In genomic region chr9:130054428-130054786, GRCh38 we compare ENCODE assay signal across 8 cellular contexts. TPM values are rescaled to one million over a fixed set of nuclear protein-coding genes. Genes with fewer than 3 reads are reported as not detected.
A peak's percentile ranks its signal among the peaks of the same experiment; 100 is the strongest.
DNase-seq lines count a peak whose midpoint lies in the region; ATAC-seq, FAIRE-seq and TF ChIP-seq lines count a peak whose summit lies in the region.

No MANE protein-coding gene starts in this region.

- peak overlapping the region; percentile 89; the same call in 1 of the 2 replicates for H2AFZ ChIP-seq in SK-N-SH (ENCODE audit: low read depth)

- CTCF ChIA-PET in SK-N-SH (lab: Yijun Ruan, JAX): interaction anchor here (1.4 to 2.2 kb wide), 3 partner anchors 10 to 169 kb away, joined by 3 to 8 read pairs (median 7); partner anchors contain the start of gene FNBP1

- peaks cover 32% of the 10 kb centered on the region for H3F3A ChIP-seq in SK-N-SH (replicated peaks; ENCODE audit: insufficient read depth)

- TF ChIP-seq CTCF in SK-N-SH (IDR thresholded peaks at IDR 0.05) (no peak), adrenal gland (IDR thresholded peaks at IDR 0.05) (no peak), kidney (IDR thresholded peaks at IDR 0.05; ENCODE audit: borderline replicate concordance, extremely low read depth, insufficient read depth) (no peak), testis (IDR thresholded peaks at IDR 0.05) (no peak)

- H3K27me3 ChIP-seq in SK-N-SH (ENCODE audit: insufficient read depth) (no peaks in the 10 kb centered on the region), adrenal gland (no peaks in the 10 kb centered on the region), testis (no peaks in the 10 kb centered on the region)

- TF ChIP-seq POLR2A in adrenal gland (IDR thresholded peaks at IDR 0.05) (no peak), testis (IDR thresholded peaks at IDR 0.05) (no peak)

- H3K4me2 ChIP-seq in SK-N-SH: peak overlapping the region; percentile 98

- DNase-seq in SK-N-SH: no peak
- DNase-seq in adrenal gland: no peak
- DNase-seq in kidney: no peak
- DNase-seq in testis: no peak
- DNase-seq in medulla oblongata (ENCODE audit: extremely low spot score): no peak
- no peak for DNase-seq in activated CD8-positive, alpha-beta memory T cell treated with anti-CD3 and anti-CD28 coated beads, Interleukin-2, amount 50 U/mL, for 4 hours

- H4K20me1 ChIP-seq in SK-N-SH (ENCODE audit: insufficient read depth): peaks cover 19% of the 10 kb centered on the region

- H3K4me1 ChIP-seq in SK-N-SH (ENCODE audit: control insufficient read depth in 1 of 2, insufficient read depth in 2 of 2, low read depth in 1 of 2, low read length in 1 of 2): peaks cover 10 to 16% of the 10 kb centered on the region in 2 experiments; a peak in 2 of 4 replicates
- peaks cover 16 to 29% of the 10 kb centered on the region in 2 donors for H3K4me1 ChIP-seq in adrenal gland (replicated peaks in 1 of 2)
- peaks cover 6 to 15% of the 10 kb centered on the region in 2 donors for H3K4me1 ChIP-seq in kidney (ENCODE audit: control insufficient read depth in 1 of 2, insufficient read depth in 1 of 2, low read depth in 1 of 2, low read length in 2 of 2)
- peaks cover 21% of the 10 kb centered on the region for H3K4me1 ChIP-seq in testis

- H3K27ac ChIP-seq in SK-N-SH (ENCODE audit: low read depth in 2 of 2, low read length in 1 of 2) (peak overlapping the region; percentile 72 to 81), adrenal gland (peak overlapping the region in 3 of 5 donors; percentile 70 to 92 (median 81)), kidney (ENCODE audit: low read depth in 2 of 2, low read length in 2 of 2) (peak overlapping the region; percentile 89 to 90), testis (peak overlapping the region; percentile 70 to 84)

- ATAC-seq in SK-N-SH treated with all-trans-retinoic acid at 6 μM for 48 hours (no peak; the same call in 2 of the 3 replicates), GM19023 (IDR thresholded peaks at IDR 0.05; ENCODE audit: unreplicated experiment) (no peak)

- H3K79me2 ChIP-seq in SK-N-SH (ENCODE audit: insufficient read depth): peaks cover 81% of the 10 kb centered on the region

- POLR2A ChIA-PET in SK-N-SH (lab: Yijun Ruan, JAX): no interaction called here

- peak overlapping the region; percentile 86 for H3K9ac ChIP-seq in SK-N-SH
- H3K9ac ChIP-seq in kidney (ENCODE audit: low read length in 2 of 2): peak overlapping the region; percentile 77 to 94

- no peak for TF ChIP-seq EP300 in SK-N-SH (IDR thresholded peaks at IDR 0.05; ENCODE audit: borderline replicate concordance in 1 of 2, low read depth in 1 of 2, low read length in 1 of 2)

- no peak for FAIRE-seq in kidney (lab: Jason Lieb, UNC)

- H3K4me3 ChIP-seq in SK-N-SH (ENCODE audit: low read depth in 2 of 2, low read length in 1 of 2) (peak overlapping the region; percentile 74 to 94), adrenal gland (peak overlapping the region; percentile 72 to 99 (median 91)), kidney (ENCODE audit: low read length in 2 of 2) (peak overlapping the region; percentile 93 to 98), testis (peak overlapping the region; percentile 94 to 99)

- H3K36me3 ChIP-seq in SK-N-SH (replicated peaks in 1 of 2; ENCODE audit: control insufficient read depth in 1 of 2, insufficient read depth in 2 of 2, low read length in 1 of 2) (peaks cover 0 to 5% of the 10 kb centered on the region in 2 experiments), adrenal gland (replicated peaks in 1 of 2) (no peaks in the 10 kb centered on the region), kidney (ENCODE audit: control insufficient read depth in 1 of 2, insufficient read depth in 2 of 2, low read length in 2 of 2) (no peaks in the 10 kb centered on the region), testis (ENCODE audit: low read depth, missing control alignments) (no peaks in the 10 kb centered on the region)

- no peak for TF ChIP-seq RAD21 in SK-N-SH (IDR thresholded peaks at IDR 0.05; ENCODE audit: low read length)

- no peaks in the 10 kb centered on the region for H3K9me3 ChIP-seq in SK-N-SH
- H3K9me3 ChIP-seq in adrenal gland (replicated peaks in 1 of 3): no peaks in the 10 kb centered on the region
- no peaks in the 10 kb centered on the region for H3K9me3 ChIP-seq in kidney (ENCODE audit: control insufficient read depth in 1 of 2, low read length in 2 of 2)
- no peaks in the 10 kb centered on the region for H3K9me3 ChIP-seq in testis

- H3K9me2 ChIP-seq in SK-N-SH: no peaks in the 10 kb centered on the region

- intact Hi-C loops in adrenal gland (cut with DNase I): no loop called here
- intact Hi-C loops in kidney (cut with DNase I): no loop called here
- intact Hi-C loops in testis (cut with DNase I; ENCODE audit: low total_unique reads): no loop called here

- 7% methylated on average over 10 of the region's 10 CpGs for WGBS in SK-N-SH (ENCODE audit: low lambda C conversion rate)
- WGBS in adrenal gland, 4 donors: 3 to 8% (median 5%) methylated on average over 10 of the region's 10 CpGs
- 0 to 1% methylated on average over 10 of the region's 10 CpGs for WGBS in testis, 2 donors

TF ChIP-seq in SK-N-SH, 30 proteins besides CTCF, POLR2A, EP300 and RAD21 (continues in another document):
- TF ChIP-seq REST (IDR thresholded peaks at IDR 0.05; ENCODE audit: low read depth, low read length): no peak
- no peak for TF ChIP-seq NFIC (IDR thresholded peaks at IDR 0.05; ENCODE audit: borderline replicate concordance)
- TF ChIP-seq RXRA (IDR thresholded peaks at IDR 0.05; ENCODE audit: borderline replicate concordance, low read depth): no peak

TF ChIP-seq in SK-N-SH treated with all-trans-retinoic acid at 6 μM for 48 hours, 23 proteins besides CTCF, POLR2A, EP300 and RAD21:
- TF ChIP-seq TCF4 (CRISPR knock-in tag; IDR thresholded peaks at IDR 0.05; ENCODE audit: borderline replicate concordance): no peak
- no peak for TF ChIP-seq RARB (CRISPR knock-in tag; IDR thresholded peaks at IDR 0.05)
- TF ChIP-seq ARNTL (CRISPR knock-in tag; IDR thresholded peaks at IDR 0.05; ENCODE audit: borderline replicate concordance, low read depth): no peak
- TF ChIP-seq ZFP3 (CRISPR knock-in tag; IDR thresholded peaks at IDR 0.05): no peak
- TF ChIP-seq CSRNP3 (CRISPR knock-in tag; IDR thresholded peaks at IDR 0.05): no peak
- TF ChIP-seq OSR1 (CRISPR knock-in tag; IDR thresholded peaks at IDR 0.05): no peak
- TF ChIP-seq ZNF70 (CRISPR knock-in tag; IDR thresholded peaks at IDR 0.05): no peak
- no peak for TF ChIP-seq CSDC2 (CRISPR knock-in tag; IDR thresholded peaks at IDR 0.05)
- no peak for TF ChIP-seq ISL1 (CRISPR knock-in tag; IDR thresholded peaks at IDR 0.05)
- no peak for TF ChIP-seq ZFP30 (CRISPR knock-in tag; IDR thresholded peaks at IDR 0.05)
- no peak for TF ChIP-seq ESRRG (CRISPR knock-in tag; IDR thresholded peaks at IDR 0.05)
- TF ChIP-seq ZC3H10 (CRISPR knock-in tag; IDR thresholded peaks at IDR 0.05): no peak

RNA-seq across cellular contexts. Expression of gene GPR107, which starts 0.7 kb away (rescaled TPM):
- 23.0 and 29.9 TPM in 2 replicates for polyA plus RNA-seq in SK-N-SH (2012; rRNA removed)
- 20.9 and 24.6 TPM in 2 replicates for polyA plus RNA-seq in SK-N-SH (2012; cell fraction: cytosol; rRNA removed)
- 20.5 and 35.5 TPM in 2 replicates for polyA plus RNA-seq in SK-N-SH (2012; cell fraction: nucleus; rRNA removed)
- 10 to 100 TPM; 22.5 to 45.9 (median 34.2) TPM for total RNA-seq in adrenal gland
- 10 to 100 TPM in 2 of 3 donors, 1 to 10 TPM in 1; 8.9 to 34.0 (median 11.9) TPM for polyA plus RNA-seq in adrenal gland
- total RNA-seq in kidney: 45.6 TPM
- 18.0 TPM for polyA plus RNA-seq in kidney (ENCODE audit: insufficient read depth, low read depth, low replicate concordance)
- total RNA-seq in testis: 10 to 100 TPM; 49.1 to 53.4 TPM
- polyA plus RNA-seq in testis (ENCODE audit: insufficient read depth, low read depth, low replicate concordance): 41.1 TPM

RNA-seq across cellular contexts. Expression of gene FNBP1, which starts 11.4 kb away (rescaled TPM):
- polyA plus RNA-seq in SK-N-SH (2012; rRNA removed): 10.2 and 11.0 TPM in 2 replicates
- polyA plus RNA-seq in SK-N-SH (2012; cell fraction: cytosol; rRNA removed): 13.1 and 17.9 TPM in 2 replicates
- 19.1 and 20.3 TPM in 2 replicates for polyA plus RNA-seq in SK-N-SH (2012; cell fraction: nucleus; rRNA removed)
- total RNA-seq in adrenal gland: 10 to 100 TPM; 22.6 to 40.4 (median 27.3) TPM
- polyA plus RNA-seq in adrenal gland: 10 to 100 TPM; 15.3 to 26.2 (median 19.9) TPM
- 51.7 TPM for total RNA-seq in kidney
- 9.7 TPM for polyA plus RNA-seq in kidney (ENCODE audit: insufficient read depth, low read depth, low replicate concordance)
- total RNA-seq in testis: 10 to 100 TPM; 76.6 to 89.2 TPM
- polyA plus RNA-seq in testis (ENCODE audit: insufficient read depth, low read depth, low replicate concordance): 37.9 TPM
